1 cellular context compared by ENCODE assay signal in the genomic region with DNA sequence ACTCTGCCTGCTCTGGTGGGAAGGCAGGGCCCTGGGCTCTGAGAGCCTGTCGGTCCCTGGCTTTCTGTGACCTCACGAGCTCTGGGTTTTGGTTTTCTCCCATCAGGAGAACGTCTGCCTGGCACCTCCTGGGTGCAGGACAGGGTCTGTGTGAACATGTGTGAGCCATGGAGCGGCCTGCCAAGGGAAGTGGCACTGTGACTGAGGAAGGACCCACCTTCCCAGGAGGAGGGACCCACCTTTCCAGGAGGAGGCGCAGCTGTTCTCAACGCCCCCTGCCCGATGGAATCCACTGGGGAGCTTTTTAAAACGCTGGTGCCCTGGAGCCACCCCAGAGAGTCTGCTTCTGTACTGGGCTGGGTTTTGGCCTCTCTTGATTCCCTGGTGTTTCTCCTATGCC.
TF ChIP-seq lines count a peak whose summit lies in the region.

No MANE protein-coding gene starts in this region.

TF ChIP-seq in GM23338, 12 proteins besides CTCF, POLR2A, EP300 and RAD21:
- TF ChIP-seq ZNF331 (CRISPR knock-in tag; IDR thresholded peaks at IDR 0.05; ENCODE audit: low read depth) (no peak), STAT1 (IDR thresholded peaks at IDR 0.05; ENCODE audit: unreplicated experiment) (no peak), NANOG (IDR thresholded peaks at IDR 0.05; ENCODE audit: borderline replicate concordance) (no peak), EZH2phosphoT487 (IDR thresholded peaks at IDR 0.05; ENCODE audit: unreplicated experiment) (no peak), CREB1 (CRISPR knock-in tag; IDR thresholded peaks at IDR 0.05; ENCODE audit: low read depth) (no peak), ZNF114 (CRISPR knock-in tag; IDR thresholded peaks at IDR 0.05) (no peak), POLR2AphosphoS5 (IDR thresholded peaks at IDR 0.05; ENCODE audit: low read depth) (no peak), ZNF462 (CRISPR knock-in tag; IDR thresholded peaks at IDR 0.05) (no peak)
- TF ChIP-seq, protein P1, sequence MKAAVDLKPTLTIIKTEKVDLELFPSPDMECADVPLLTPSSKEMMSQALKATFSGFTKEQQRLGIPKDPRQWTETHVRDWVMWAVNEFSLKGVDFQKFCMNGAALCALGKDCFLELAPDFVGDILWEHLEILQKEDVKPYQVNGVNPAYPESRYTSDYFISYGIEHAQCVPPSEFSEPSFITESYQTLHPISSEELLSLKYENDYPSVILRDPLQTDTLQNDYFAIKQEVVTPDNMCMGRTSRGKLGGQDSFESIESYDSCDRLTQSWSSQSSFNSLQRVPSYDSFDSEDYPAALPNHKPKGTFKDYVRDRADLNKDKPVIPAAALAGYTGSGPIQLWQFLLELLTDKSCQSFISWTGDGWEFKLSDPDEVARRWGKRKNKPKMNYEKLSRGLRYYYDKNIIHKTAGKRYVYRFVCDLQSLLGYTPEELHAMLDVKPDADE (IDR thresholded peaks at IDR 0.05), result no peak
